In the genomic region with DNA sequence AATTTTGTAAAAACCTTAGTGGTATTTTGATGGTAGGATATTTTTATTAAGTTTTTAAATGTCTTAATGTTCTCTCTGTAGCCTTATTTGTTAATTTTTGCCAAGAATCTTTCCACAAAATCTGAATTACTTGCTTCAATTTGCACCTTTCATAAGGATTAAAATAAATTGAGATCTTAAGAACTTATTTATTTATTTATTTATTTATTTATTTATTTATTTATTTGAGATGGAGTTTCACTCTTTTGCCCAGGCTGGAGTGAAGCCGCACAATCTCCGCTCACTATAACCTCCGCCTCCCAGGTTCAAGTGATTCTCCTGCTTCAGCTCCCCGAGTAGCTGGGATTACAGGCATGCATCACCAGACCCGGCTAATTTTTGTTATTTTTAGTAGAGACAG, we compare ENCODE assay signal across 8 cellular contexts.
"Had no signal": no experiment of that assay in that cellular context is flagged by ENCODE, and none has a peak within 500 bp of the region (broad histone marks: within the 10 kb centered on the region; RNA-seq: fewer than 3 reads in every experiment).

No MANE protein-coding gene starts in this region.

- ATAC-seq: HepG2, K562 had no signal

- H3K27ac ChIP-seq: HL-60, KMS-11 had no signal

- H3K9ac ChIP-seq: KMS-11 had no signal

- DNase-seq: IMR-90, KBM-7, KG1 had no signal

- FAIRE-seq: HepG2, HTR-8/SVneo, K562 had no signal

- H3K4me3 ChIP-seq: K562 had no signal

- H3K4me2 ChIP-seq: KMS-11 had no signal
